21 cellular contexts compared by ENCODE assay signal in genomic region chr6:50842446-50842845, GRCh38. TPM values are rescaled to one million over a fixed set of nuclear protein-coding genes. Genes with fewer than 3 reads are reported as not detected.
"Had no signal": no experiment of that assay in that cellular context is flagged by ENCODE, and none has a peak within 500 bp of the region (broad histone marks: within the 10 kb centered on the region; RNA-seq: fewer than 3 reads in every experiment).

No MANE protein-coding gene starts in this region.

- H3K9me3 Mint-ChIP-seq: activated B cell treated with CpG ODN at 0.5 μM for 24 hours; dendritic cell treated with granulocyte-macrophage colony-stimulating factor and Interleukin-4, amounts not matched to agents 40 ng/mL and 50 ng/mL, for 4 days had no signal

- H3K27ac Mint-ChIP-seq: activated B cell treated with CpG ODN at 0.5 μM for 24 hours; activated naive CD8-positive, alpha-beta T cell; activated T-cell treated with anti-CD3 and anti-CD28 coated beads, Interleukin-2, amount 50 U/mL, for 24 hours; dendritic cell treated with granulocyte-macrophage colony-stimulating factor and Interleukin-4, amounts not matched to agents 40 ng/mL and 50 ng/mL, for 4 days; naive thymus-derived CD8-positive, alpha-beta T cell had no signal

- H3K4me3 Mint-ChIP-seq: activated B cell treated with CpG ODN at 0.5 μM for 24 hours; activated CD8-positive, alpha-beta memory T cell treated with anti-CD3 and anti-CD28 coated beads, Interleukin-2, amount 10 ng/mL, durations not matched to agents 7 days and 5 days; activated naive CD8-positive, alpha-beta T cell; activated T-cell treated with anti-CD3 and anti-CD28 coated beads, Interleukin-2, amount 50 U/mL, for 24 hours; dendritic cell treated with granulocyte-macrophage colony-stimulating factor and Interleukin-4, amounts not matched to agents 40 ng/mL and 50 ng/mL, for 4 days; naive thymus-derived CD8-positive, alpha-beta T cell had no signal

- H3K4me1 Mint-ChIP-seq: activated B cell treated with CpG ODN at 0.5 μM for 24 hours; activated CD8-positive, alpha-beta memory T cell treated with anti-CD3 and anti-CD28 coated beads, Interleukin-2, amount 10 ng/mL, durations not matched to agents 7 days and 5 days; naive thymus-derived CD8-positive, alpha-beta T cell had no signal

- ATAC-seq: activated CD8-positive, alpha-beta memory T cell treated with anti-CD3 and anti-CD28 coated beads, Interleukin-2, amount 10 ng/mL, durations not matched to agents 7 days and 5 days; mucosa of descending colon; naive thymus-derived CD8-positive, alpha-beta T cell; right lobe of liver; SK-N-SH treated with all-trans-retinoic acid at 6 μM for 48 hours; upper lobe of right lung had no signal

- H3K9me3 ChIP-seq: esophagus squamous epithelium, mucosa of descending colon, right lobe of liver, upper lobe of right lung had no signal

- DNase-seq: activated B cell treated with CpG ODN at 0.5 μM for 24 hours; activated CD8-positive, alpha-beta memory T cell treated with anti-CD3 and anti-CD28 coated beads, Interleukin-2, amount 10 ng/mL, durations not matched to agents 7 days and 5 days; activated gamma-delta T cell; activated T-cell treated with anti-CD3 and anti-CD28 coated beads, Interleukin-2, amount 50 U/mL, for 24 hours; amygdala; esophagus squamous epithelium; foreskin fibroblast; mucosa of descending colon; naive thymus-derived CD8-positive, alpha-beta T cell; nucleus accumbens; right lobe of liver; stimulated activated CD4-positive, alpha-beta T cell treated with anti-CD3 and anti-CD28 coated beads, Interleukin-2, amount 100 ng/mL, for 48 hours; stimulated activated naive CD4-positive, alpha-beta T cell treated with Interleukin-2 at 50 U/mL for 16 hours; upper lobe of right lung had no signal

- H3K4me3 ChIP-seq: esophagus squamous epithelium, lung, mucosa of descending colon, right lobe of liver, upper lobe of right lung had no signal

- H3K4me1 ChIP-seq: upper lobe of right lung had no signal

- H3K36me3 Mint-ChIP-seq: activated CD8-positive, alpha-beta memory T cell treated with anti-CD3 and anti-CD28 coated beads, Interleukin-2, amount 10 ng/mL, durations not matched to agents 7 days and 5 days; activated naive CD8-positive, alpha-beta T cell; brain had no signal

- H3K36me3 ChIP-seq: right lobe of liver, upper lobe of right lung had no signal

- H3K27ac ChIP-seq: esophagus squamous epithelium, right lobe of liver, upper lobe of right lung had no signal

RNA-seq across cellular contexts. Expression of gene TFAP2B, which starts 23.8 kb away (rescaled TPM):
- total RNA-seq: activated B cell treated with CpG ODN at 0.5 μM for 24 hours; activated CD8-positive, alpha-beta memory T cell treated with anti-CD3 and anti-CD28 coated beads, Interleukin-2, amount 10 ng/mL, durations not matched to agents 7 days and 5 days; lung; naive thymus-derived CD8-positive, alpha-beta T cell; posterior vena cava; right lobe of liver; T-helper 1 cell treated with Interleukin-12 subunit alpha and Interleukin-12 subunit beta and Interleukin-4 antibody, amounts not matched to agents 30 ng/mL and 1 ng/mL, for 36 hours; upper lobe of right lung had no signal
- polyA plus RNA-seq: naive thymus-derived CD8-positive, alpha-beta T cell had no signal
